ENCODE assay signal across 19 cellular contexts in the genomic region with DNA sequence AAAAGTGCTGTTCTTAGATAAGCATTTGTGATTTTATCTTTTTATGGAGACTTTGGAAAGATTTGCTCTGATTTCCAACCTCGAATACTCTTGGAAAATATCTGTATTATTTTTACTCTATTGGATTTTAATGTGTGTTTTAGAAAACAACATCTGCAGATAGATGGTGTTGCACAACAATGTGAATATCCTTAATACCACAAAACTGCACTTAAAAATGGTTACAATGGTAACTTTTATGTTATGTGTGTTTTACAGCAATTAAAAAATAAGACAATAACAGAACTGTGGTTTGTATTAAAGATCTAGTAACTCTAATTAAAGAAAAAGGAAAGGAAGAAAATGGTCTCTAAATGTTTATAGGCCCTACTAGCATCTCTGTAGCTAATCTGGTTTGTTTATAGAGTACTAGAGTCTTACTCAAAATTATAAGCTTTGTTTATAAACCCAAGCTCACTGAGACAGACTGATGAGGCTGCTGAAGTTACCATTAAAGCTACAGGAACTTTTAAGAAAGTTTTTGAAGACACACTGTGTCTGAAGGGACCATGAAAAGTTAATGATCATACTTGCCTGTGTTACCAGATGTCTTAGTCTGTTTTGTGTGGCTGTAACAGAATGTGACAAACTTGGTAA.
DNase-seq lines count a peak whose midpoint lies in the region; ATAC-seq and TF ChIP-seq lines count a peak whose summit lies in the region.
"Had no signal": no experiment of that assay in that cellular context is flagged by ENCODE, and none has a peak within 500 bp of the region (broad histone marks: within the 10 kb centered on the region; RNA-seq: fewer than 3 reads in every experiment).

No MANE protein-coding gene starts in this region.

- peaks cover 28% of the 10 kb centered on the region for H3K4me1 ChIP-seq in OCI-LY7 (ENCODE audit: insufficient read depth, low read length, poor library complexity, severe bottlenecking)
- H3K4me1 ChIP-seq in duodenal mucosa (ENCODE audit: control insufficient read depth in 1 of 2, insufficient read depth in 2 of 2, low read length in 2 of 2), result peaks cover 25 to 27% of the 10 kb centered on the region in 2 donors
- H3K4me1 ChIP-seq in neutrophil (ENCODE audit: control insufficient read depth in 1 of 2, insufficient read depth in 1 of 2, low read depth in 1 of 2, low read length in 1 of 2), result peaks cover 18% of the 10 kb centered on the region in 2 experiments
- H3K4me1 ChIP-seq: psoas muscle had no signal

- peak overlapping the region; percentile 63; the same call in 1 of the 2 replicates for H2AFZ ChIP-seq in OCI-LY7 (ENCODE audit: low read length)

- ATAC-seq in GM18858 (IDR thresholded peaks at IDR 0.05; ENCODE audit: unreplicated experiment), result no peak
- ATAC-seq: psoas muscle had no signal

- H3K36me3 ChIP-seq in OCI-LY7 (ENCODE audit: insufficient read depth, low read length) (no peaks in the 10 kb centered on the region; the same call in 1 of the 2 replicates), duodenal mucosa (ENCODE audit: control insufficient read depth in 1 of 2, insufficient read depth in 2 of 2, low read length in 2 of 2) (no peaks in the 10 kb centered on the region), neutrophil (peaks cover 41% of the 10 kb centered on the region)
- H3K36me3 ChIP-seq: thoracic aorta had no signal

- no peak overlapping the region for H3K4me2 ChIP-seq in OCI-LY7 (ENCODE audit: low read length)

- CTCF ChIA-PET in OCI-LY7 (lab: Charles Lee; ENCODE audit: unreplicated experiment), result interaction anchor here (2.4 kb wide), 1 partner anchor 139 kb away, joined by 9 read pairs; the partner anchor contains the start of gene TCTN3

- no peaks in the 10 kb centered on the region for H4K20me1 ChIP-seq in OCI-LY7 (ENCODE audit: insufficient read depth, low read length)

- intact Hi-C loops in OCI-LY7 (cut with micrococcal nuclease; ENCODE audit: unreplicated experiment), result no loop called here

- H3K9ac ChIP-seq in duodenal mucosa (ENCODE audit: low read depth in 1 of 2, low read length in 2 of 2), result no peak overlapping the region

- no peak overlapping the region for H3K27ac ChIP-seq in OCI-LY7 (ENCODE audit: low read depth, low read length, poor library complexity, severe bottlenecking)
- peak overlapping the region; percentile 28 for H3K27ac ChIP-seq in duodenal mucosa (ENCODE audit: low read depth, low read length)
- peak overlapping the region; percentile 18 for H3K27ac ChIP-seq in neutrophil
- H3K27ac ChIP-seq: psoas muscle had no signal

- H3K4me3 ChIP-seq in OCI-LY7 (ENCODE audit: low read depth, low read length, poor library complexity, severe bottlenecking), result no peak overlapping the region
- no peak overlapping the region for H3K4me3 ChIP-seq in duodenal mucosa (ENCODE audit: low read depth in 1 of 2, low read length in 2 of 2)
- H3K4me3 ChIP-seq in neutrophil (ENCODE audit: low read depth in 1 of 2, low read length in 1 of 2), result no peak overlapping the region
- H3K4me3 ChIP-seq: psoas muscle, thoracic aorta had no signal

- TF ChIP-seq CTCF in OCI-LY7 (conservative IDR thresholded peaks at IDR 0.05; ENCODE audit: low read length), result no peak
- TF ChIP-seq CTCF in neutrophil (IDR thresholded peaks at IDR 0.05), result no peak

- peak; percentile 11 for DNase-seq in EH (ENCODE audit: low read depth)
- DNase-seq in OCI-LY7 (ENCODE audit: low spot score), result no peak
- DNase-seq in ACHN, result no peak
- DNase-seq in NCI-H1092 treated with DMSO at 0.1 percent for 48 hours (lab: John Stamatoyannopoulos, UW), result no peak
- DNase-seq in globus pallidus (ENCODE audit: low spot score), result no peak
- DNase-seq: activated CD4-positive, alpha-beta T cell treated with anti-CD3 and anti-CD28 coated beads, Interleukin-2, amount 10 ng/mL, durations not matched to agents 7 days and 5 days; dermis blood vessel endothelial cell; DMS 273 treated with DMSO at 0.1 percent for 48 hours; hypothalamus; NCI-H1105 treated with DMSO at 0.1 percent for 48 hours; NCI-H2171; NK-92 treated with Interleukin-12 subunit alpha and Interleukin-12 subunit beta, amount 100 ng/mL, for 24 hours; psoas muscle; SHP77; T-helper 9 cell had no signal

- in situ Hi-C loops in ACHN (cut with HindIII; ENCODE audit: low pct_ligation_motif_present, low pct_unique_long_range_greater_than_20kb, low sequenced_read_pairs), result no loop called here

- no peaks in the 10 kb centered on the region for H3K79me2 ChIP-seq in OCI-LY7 (ENCODE audit: insufficient read depth, low read depth, low read length)

- H3K9me3 ChIP-seq in OCI-LY7 (ENCODE audit: low read length) (peaks cover 4% of the 10 kb centered on the region; the same call in 1 of the 2 replicates), duodenal mucosa (ENCODE audit: control insufficient read depth in 1 of 2, low read length in 2 of 2) (no peaks in the 10 kb centered on the region), neutrophil (no peaks in the 10 kb centered on the region)
- H3K9me3 ChIP-seq: psoas muscle, thoracic aorta had no signal

- no peaks in the 10 kb centered on the region for H3K9me2 ChIP-seq in OCI-LY7 (ENCODE audit: insufficient read depth, low read length)

- POLR2A ChIA-PET in OCI-LY7 (lab: Charles Lee), result interaction anchor here (1.1 kb wide), 1 partner anchor 116 kb away, joined by 3 read pairs; no protein-coding TSS in a partner anchor

- BruUV-seq in OCI-LY7 (replicated peaks; lab: Mats Ljungman, UMichigan), result no TSS peak

- H3K27me3 ChIP-seq in duodenal mucosa (ENCODE audit: control insufficient read depth in 1 of 2, insufficient read depth in 2 of 2, low read length in 2 of 2) (no peaks in the 10 kb centered on the region), neutrophil (no peaks in the 10 kb centered on the region)
